Comparison of ENCODE assay signal across 24 cellular contexts in the genomic region with DNA sequence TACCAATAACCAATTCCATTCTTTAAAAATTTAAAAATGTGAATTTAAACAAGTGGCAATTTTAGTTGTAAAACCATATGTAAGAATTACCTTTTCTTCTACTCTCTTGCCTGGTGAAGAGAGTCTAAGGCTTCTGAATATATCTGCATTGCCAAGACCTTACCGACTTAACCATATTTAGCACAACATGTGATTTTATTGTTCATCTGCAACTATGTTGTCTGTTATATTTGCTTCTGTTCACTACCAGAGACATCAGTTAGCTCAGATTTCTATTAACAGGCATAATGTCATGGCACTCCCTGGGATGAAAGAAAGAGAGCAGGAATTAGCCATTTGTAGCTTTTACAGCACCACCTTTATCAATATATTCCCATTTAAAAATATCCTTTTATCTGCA.
"Had no signal": no experiment of that assay in that cellular context is flagged by ENCODE, and none has a peak within 500 bp of the region (broad histone marks: within the 10 kb centered on the region; RNA-seq: fewer than 3 reads in every experiment).

No MANE protein-coding gene starts in this region.

- H3K27ac ChIP-seq: hepatocyte, prostate gland, thoracic aorta, tibial artery, upper lobe of right lung had no signal

- H3K4me1 ChIP-seq: prostate gland, suprapubic skin, tibial artery, upper lobe of right lung had no signal

- DNase-seq: glutamatergic neuron; heart right ventricle; islet precursor cell; mesendoderm; naive B cell; natural killer cell; nephron progenitor cell; nucleus accumbens; posterior cingulate gyrus; stimulated activated CD4-positive, alpha-beta T cell treated with anti-CD3 and anti-CD28 coated beads, Interleukin-1b, Interleukin-23, amount 100 ng/mL, for 48 hours; stimulated activated CD4-positive, alpha-beta T cell treated with anti-CD3 and anti-CD28 coated beads, Interleukin-2, amount 100 ng/mL, for 48 hours; stimulated activated naive B cell treated with anti-CD40 and anti-IgM and Interleukin-4, amounts not matched to agents 10 μg/mL and 1 μg/mL and 100 μg/mL, for 72 hours; tibial artery; trophoblast cell; upper lobe of right lung had no signal

- H3K27me3 ChIP-seq: heart right ventricle, hepatocyte, pancreas, right atrium auricular region, suprapubic skin, tibial artery, upper lobe of right lung had no signal

- H3K4me3 ChIP-seq: heart right ventricle, hepatocyte, lung, pancreas, prostate gland, right atrium auricular region, smooth muscle cell, suprapubic skin, thoracic aorta, tibial artery, upper lobe of right lung had no signal

- ATAC-seq: natural killer cell; sciatic nerve; stimulated activated naive B cell treated with anti-CD40 and anti-IgM and Interleukin-4, amounts not matched to agents 10 μg/mL and 1 μg/mL and 100 μg/mL, for 72 hours had no signal

- H3K9me3 ChIP-seq: heart right ventricle, pancreas, prostate gland, right atrium auricular region, suprapubic skin, thoracic aorta, tibial artery, upper lobe of right lung had no signal

- H3K36me3 ChIP-seq: pancreas, prostate gland, right atrium auricular region, suprapubic skin, thoracic aorta, tibial artery, upper lobe of right lung had no signal
